In genomic region chr11:36431429-36432092, GRCh38 we compare ENCODE assay signal across 8 cellular contexts.
DNase-seq lines count a peak whose midpoint lies in the region; ATAC-seq and TF ChIP-seq lines count a peak whose summit lies in the region.

No MANE protein-coding gene starts in this region.

- intact Hi-C loops in Calu3 (cut with micrococcal nuclease; ENCODE audit: unreplicated experiment) (no loop called here), right lobe of liver (cut with DNase I) (no loop called here), uterus (cut with DNase I; ENCODE audit: low total_unique reads) (no loop called here), thyroid gland (cut with DNase I) (no loop called here)

- peak; percentile 15 to 63 (median 45) for ATAC-seq in right lobe of liver
- ATAC-seq in left lobe of liver, result no peak

- CTCF ChIA-PET in Calu3 (lab: Charles Lee) (no interaction called here), GM10248 (lab: Yijun Ruan, JAX) (interaction anchor here (1.0 to 2.1 kb wide), 5 partner anchors 12 to 190 kb away, joined by 3 to 6 read pairs (median 3); no protein-coding TSS in a partner anchor)

- no peak for TF ChIP-seq EP300 in Ishikawa (IDR thresholded peaks at IDR 0.05; ENCODE audit: borderline replicate concordance)

- no peak overlapping the region for H3K27ac ChIP-seq in right lobe of liver
- peak overlapping the region in 1 of 2 donors; percentile 53 for H3K27ac ChIP-seq in uterus
- H3K27ac ChIP-seq in thyroid gland, result no peak overlapping the region

- no peaks in the 10 kb centered on the region for H3K4me1 Mint-ChIP-seq in Calu3 (ENCODE audit: low read depth, unreplicated experiment)

- peak; percentile 30 for DNase-seq in Calu3
- DNase-seq in astrocyte of the hippocampus (ENCODE audit: low read depth, low spot score), result peak; percentile 93
- no peak for DNase-seq in right lobe of liver
- peak; percentile 83 to 87 for DNase-seq in uterus
- DNase-seq in thyroid gland, result no peak
- DNase-seq in GM10248 (ENCODE audit: extremely low spot score), result no peak
- no peak for DNase-seq in left lobe of liver (ENCODE audit: low spot score)

- H3K4me3 ChIP-seq in right lobe of liver (no peak overlapping the region), uterus (no peak overlapping the region), thyroid gland (replicated peaks in 1 of 3) (no peak overlapping the region)

- H3K36me3 ChIP-seq in right lobe of liver (no peaks in the 10 kb centered on the region), uterus (no peaks in the 10 kb centered on the region), thyroid gland (no peaks in the 10 kb centered on the region)

- no peaks in the 10 kb centered on the region for H3K9me3 Mint-ChIP-seq in Calu3 (ENCODE audit: low read depth, unreplicated experiment)

- no TSS peak for BruUV-seq in Calu3 (replicated peaks; lab: Mats Ljungman, UMichigan)

- no peaks in the 10 kb centered on the region for H3K36me3 Mint-ChIP-seq in Calu3 (ENCODE audit: insufficient read depth, unreplicated experiment)

- TF ChIP-seq POLR2A in right lobe of liver (IDR thresholded peaks at IDR 0.05), result no peak
- TF ChIP-seq POLR2A in uterus (IDR thresholded peaks at IDR 0.05), result no peak
- no peak for TF ChIP-seq POLR2A in thyroid gland (IDR thresholded peaks at IDR 0.05)

- no peak overlapping the region for H3K4me3 Mint-ChIP-seq in Calu3 (ENCODE audit: low read depth, unreplicated experiment)

- POLR2A ChIA-PET in GM10248 (lab: Yijun Ruan, JAX), result no interaction called here

- TF ChIP-seq CTCF in Calu3 (IDR thresholded peaks at IDR 0.05; ENCODE audit: unreplicated experiment), result no peak
- TF ChIP-seq CTCF in right lobe of liver (IDR thresholded peaks at IDR 0.05), result no peak
- peak in 2 of 4 experiments; percentile 10 to 27 for TF ChIP-seq CTCF in uterus (IDR thresholded peaks at IDR 0.05)
- TF ChIP-seq CTCF in thyroid gland (IDR thresholded peaks at IDR 0.05), result no peak
- no peak for TF ChIP-seq CTCF in GM10248 (IDR thresholded peaks at IDR 0.05; ENCODE audit: control extremely low read depth, extremely low read depth, low read depth, missing control alignments)

- H3K27me3 ChIP-seq in right lobe of liver (no peaks in the 10 kb centered on the region), uterus (no peaks in the 10 kb centered on the region), thyroid gland (no peaks in the 10 kb centered on the region)

- no peak overlapping the region for H3K27ac Mint-ChIP-seq in Calu3 (ENCODE audit: unreplicated experiment)

- WGBS in right lobe of liver (ENCODE audit: insufficient coverage, low coverage, low lambda C conversion rate, missing lambda C conversion rate), result 52% methylated on average over 10 of the region's 11 CpGs
- 76 to 79% methylated on average over 11 of the region's 11 CpGs for WGBS in thyroid gland, 2 donors

- H3K9me3 ChIP-seq in right lobe of liver, result no peaks in the 10 kb centered on the region
- no peaks in the 10 kb centered on the region for H3K9me3 ChIP-seq in uterus
- H3K9me3 ChIP-seq in thyroid gland, result no peaks in the 10 kb centered on the region

- peaks cover 0 to 6% (median 0%) of the 10 kb centered on the region in 4 donors for H3K4me1 ChIP-seq in right lobe of liver
- peaks cover 0 to 3% of the 10 kb centered on the region in 2 donors for H3K4me1 ChIP-seq in uterus
- H3K4me1 ChIP-seq in thyroid gland, result no peaks in the 10 kb centered on the region

- peaks cover 50% of the 10 kb centered on the region for H3K27me3 Mint-ChIP-seq in Calu3 (ENCODE audit: unreplicated experiment)

- TF ChIP-seq RAD21 in Ishikawa (IDR thresholded peaks at IDR 0.05; ENCODE audit: low read depth), result no peak

TF ChIP-seq in Ishikawa, 13 proteins besides CTCF, POLR2A, EP300 and RAD21:
- TF ChIP-seq CREB1 (IDR thresholded peaks at IDR 0.05; ENCODE audit: low read depth) (no peak), TCF12 (IDR thresholded peaks at IDR 0.05; ENCODE audit: low read depth) (0 out of 2 replicates have a peak, but pooled peaks have one; percentile 27)

Comparison
In these comparisons a context has a peak if more than half of its experiments do, and no peak if none do; other contexts are left out.
1. DNase-seq: peak in Calu3 (single experiment), astrocyte of the hippocampus (single experiment) and uterus (2 of 2); none in right lobe of liver (0 of 3), thyroid gland (0 of 2), GM10248 (single experiment) and left lobe of liver (single experiment).